ENCODE assay signal across 23 cellular contexts in genomic region chr1:201332616-201333335, GRCh38. TPM values are rescaled to one million over a fixed set of nuclear protein-coding genes. Genes with fewer than 3 reads are reported as not detected.
"Had no signal": no experiment of that assay in that cellular context is flagged by ENCODE, and none has a peak within 500 bp of the region (broad histone marks: within the 10 kb centered on the region; RNA-seq: fewer than 3 reads in every experiment).

No MANE protein-coding gene starts in this region.

- H3K9me3 ChIP-seq: ascending aorta, body of pancreas, Peyer's patch had no signal

- H3K36me3 Mint-ChIP-seq: activated CD8-positive, alpha-beta memory T cell treated with anti-CD3 and anti-CD28 coated beads, Interleukin-2, amount 10 ng/mL, durations not matched to agents 7 days and 5 days; activated naive CD4-positive, alpha-beta T cell treated with anti-CD3 and anti-CD28 coated beads, Interleukin-2, amount 50 U/mL, for 24 hours had no signal

- H3K27me3 ChIP-seq: ascending aorta, body of pancreas, Peyer's patch had no signal

- H3K27me3 Mint-ChIP-seq: activated naive CD4-positive, alpha-beta T cell treated with anti-CD3 and anti-CD28 coated beads, Interleukin-2, amount 50 U/mL, for 24 hours; activated T-cell treated with anti-CD3 and anti-CD28 coated beads, Interleukin-2, amount 50 U/mL, for 24 hours had no signal

- H3K9me3 Mint-ChIP-seq: activated B cell treated with CpG ODN at 0.5 μM for 24 hours; activated CD4-positive, alpha-beta T cell treated with anti-CD3 and anti-CD28 coated beads, Interleukin-2, amount 10 ng/mL, durations not matched to agents 24 days and 14 days; activated naive CD4-positive, alpha-beta T cell treated with anti-CD3 and anti-CD28 coated beads, Interleukin-2, amount 50 U/mL, for 24 hours; activated T-cell treated with anti-CD3 and anti-CD28 coated beads, Interleukin-2, amount 50 U/mL, for 24 hours; activated T-helper 1 cell treated with anti-CD3 and anti-CD28 coated beads, Interleukin-12 subunit alpha, Interleukin-12 subunit beta, Interleukin-2, Interleukin-4 antibody, amounts not matched to agents 30 ng/mL and 10 ng/mL and 1 ng/mL, durations not matched to agents 14 hours and 24 hours and 36 hours; T-helper 1 cell treated with Interleukin-12 subunit alpha and Interleukin-12 subunit beta and Interleukin-4 antibody, amounts not matched to agents 30 μg/mL and 1 μg/mL, for 36 hours had no signal

- H3K4me3 Mint-ChIP-seq: activated B cell treated with CpG ODN at 0.5 μM for 24 hours; activated CD4-positive, alpha-beta T cell treated with anti-CD3 and anti-CD28 coated beads, Interleukin-2, amount 10 ng/mL, durations not matched to agents 24 days and 14 days; activated CD8-positive, alpha-beta memory T cell treated with anti-CD3 and anti-CD28 coated beads, Interleukin-2, amount 10 ng/mL, durations not matched to agents 7 days and 5 days; activated naive CD4-positive, alpha-beta T cell treated with anti-CD3 and anti-CD28 coated beads, Interleukin-2, amount 50 U/mL, for 24 hours; activated T-cell treated with anti-CD3 and anti-CD28 coated beads, Interleukin-2, amount 50 U/mL, for 24 hours; activated T-helper 1 cell treated with anti-CD3 and anti-CD28 coated beads, Interleukin-12 subunit alpha, Interleukin-12 subunit beta, Interleukin-2, Interleukin-4 antibody, amounts not matched to agents 30 ng/mL and 10 ng/mL and 1 ng/mL, durations not matched to agents 14 hours and 24 hours and 36 hours; T-helper 1 cell treated with Interleukin-12 subunit alpha and Interleukin-12 subunit beta and Interleukin-4 antibody, amounts not matched to agents 30 μg/mL and 1 μg/mL, for 36 hours had no signal

- ATAC-seq: activated CD8-positive, alpha-beta memory T cell treated with anti-CD3 and anti-CD28 coated beads, Interleukin-2, amount 10 ng/mL, durations not matched to agents 7 days and 5 days; body of pancreas had no signal

- H3K4me3 ChIP-seq: ascending aorta, body of pancreas, Peyer's patch had no signal

- H3K27ac ChIP-seq: ascending aorta, body of pancreas, Peyer's patch had no signal

- H3K4me1 ChIP-seq: ascending aorta, body of pancreas, Peyer's patch had no signal

- H3K36me3 ChIP-seq: ascending aorta, Peyer's patch had no signal

- H3K27ac Mint-ChIP-seq: activated B cell treated with CpG ODN at 0.5 μM for 24 hours; activated CD4-positive, alpha-beta T cell treated with anti-CD3 and anti-CD28 coated beads, Interleukin-2, amount 10 ng/mL, durations not matched to agents 24 days and 14 days; activated naive CD4-positive, alpha-beta T cell treated with anti-CD3 and anti-CD28 coated beads, Interleukin-2, amount 50 U/mL, for 24 hours; activated T-cell treated with anti-CD3 and anti-CD28 coated beads, Interleukin-2, amount 50 U/mL, for 24 hours; activated T-helper 1 cell treated with anti-CD3 and anti-CD28 coated beads, Interleukin-12 subunit alpha, Interleukin-12 subunit beta, Interleukin-2, Interleukin-4 antibody, amounts not matched to agents 30 ng/mL and 10 ng/mL and 1 ng/mL, durations not matched to agents 14 hours and 24 hours and 36 hours; T-helper 1 cell treated with Interleukin-12 subunit alpha and Interleukin-12 subunit beta and Interleukin-4 antibody, amounts not matched to agents 30 μg/mL and 1 μg/mL, for 36 hours had no signal

- H3K4me1 Mint-ChIP-seq: activated B cell treated with CpG ODN at 0.5 μM for 24 hours; activated CD4-positive, alpha-beta T cell treated with anti-CD3 and anti-CD28 coated beads, Interleukin-2, amount 10 ng/mL, durations not matched to agents 24 days and 14 days; activated CD8-positive, alpha-beta memory T cell treated with anti-CD3 and anti-CD28 coated beads, Interleukin-2, amount 10 ng/mL, durations not matched to agents 7 days and 5 days; activated naive CD4-positive, alpha-beta T cell treated with anti-CD3 and anti-CD28 coated beads, Interleukin-2, amount 50 U/mL, for 24 hours had no signal

- DNase-seq: activated B cell treated with CpG ODN at 0.5 μM for 24 hours; activated CD4-positive, alpha-beta T cell treated with anti-CD3 and anti-CD28 coated beads for 1 hour; activated CD4-positive, alpha-beta T cell treated with anti-CD3 and anti-CD28 coated beads, Interleukin-2, amount 10 ng/mL, durations not matched to agents 24 days and 14 days; activated CD4-positive, alpha-beta T cell treated with anti-CD3 and anti-CD28 coated beads, Interleukin-2, amount 50 U/mL, for 48 hours; activated CD8-positive, alpha-beta memory T cell treated with anti-CD3 and anti-CD28 coated beads, Interleukin-2, amount 10 ng/mL, durations not matched to agents 7 days and 5 days; activated effector memory CD4-positive, alpha-beta T cell treated with Interleukin-2 at 50 U/mL for 16 hours; activated naive CD4-positive, alpha-beta T cell; activated T-cell treated with anti-CD3 and anti-CD28 coated beads, Interleukin-2, amount 50 U/mL, for 24 hours; body of pancreas; Kasumi-1; KBM-7; NCI-H1105 treated with DMSO at 0.1 percent for 48 hours; NCI-H1436 treated with DMSO at 0.1 percent for 48 hours; NCI-H187; NCI-H2081; NCI-H510A treated with DMSO at 0.1 percent for 48 hours; SHP77 treated with DMSO at 0.1 percent for 48 hours had no signal

RNA-seq across cellular contexts. Expression of gene TNNT2, which starts 44.7 kb away (rescaled TPM):
- total RNA-seq: activated B cell treated with CpG ODN at 0.5 μM for 24 hours; activated CD4-positive, alpha-beta T cell treated with anti-CD3 and anti-CD28 coated beads, Interleukin-2, amount 10 ng/mL, durations not matched to agents 24 days and 14 days; activated CD8-positive, alpha-beta memory T cell treated with anti-CD3 and anti-CD28 coated beads, Interleukin-2, amount 10 ng/mL, durations not matched to agents 7 days and 5 days; activated T-helper 1 cell treated with anti-CD3 and anti-CD28 coated beads, Interleukin-12 subunit alpha, Interleukin-12 subunit beta, Interleukin-2, Interleukin-4 antibody, amounts not matched to agents 30 ng/mL and 10 ng/mL and 1 ng/mL, durations not matched to agents 14 hours and 24 hours and 36 hours; ascending aorta; SK-MEL-5 had no signal

RNA-seq across cellular contexts. Expression of gene PKP1, which starts 49.5 kb away (rescaled TPM):
- total RNA-seq: activated B cell treated with CpG ODN at 0.5 μM for 24 hours; activated CD4-positive, alpha-beta T cell treated with anti-CD3 and anti-CD28 coated beads, Interleukin-2, amount 10 ng/mL, durations not matched to agents 24 days and 14 days; activated CD8-positive, alpha-beta memory T cell treated with anti-CD3 and anti-CD28 coated beads, Interleukin-2, amount 10 ng/mL, durations not matched to agents 7 days and 5 days; activated T-helper 1 cell treated with anti-CD3 and anti-CD28 coated beads, Interleukin-12 subunit alpha, Interleukin-12 subunit beta, Interleukin-2, Interleukin-4 antibody, amounts not matched to agents 30 ng/mL and 10 ng/mL and 1 ng/mL, durations not matched to agents 14 hours and 24 hours and 36 hours; ascending aorta; SK-MEL-5 had no signal
